ENCODE assay signal across 13 cellular contexts in genomic region chr13:78589206-78589605, GRCh38. TPM values are rescaled to one million over a fixed set of nuclear protein-coding genes. Genes with fewer than 3 reads are reported as not detected.
DNase-seq lines count a peak whose midpoint lies in the region; ATAC-seq and TF ChIP-seq lines count a peak whose summit lies in the region.
"Had no signal": no experiment of that assay in that cellular context is flagged by ENCODE, and none has a peak within 500 bp of the region (broad histone marks: within the 10 kb centered on the region; RNA-seq: fewer than 3 reads in every experiment).

No MANE protein-coding gene starts in this region.

- no peak overlapping the region for H3K4me3 ChIP-seq in breast epithelium
- H3K4me3 ChIP-seq in upper lobe of right lung = no peak overlapping the region
- H3K4me3 ChIP-seq: heart left ventricle, stomach had no signal

- H3K4me1 ChIP-seq in breast epithelium (no peaks in the 10 kb centered on the region), upper lobe of right lung (no peaks in the 10 kb centered on the region)
- H3K4me1 ChIP-seq: BE2C, heart left ventricle had no signal

- no peak overlapping the region for H3K4me3 Mint-ChIP-seq in MCF 10A (ENCODE audit: unreplicated experiment)

- H3K36me3 ChIP-seq in breast epithelium (no peaks in the 10 kb centered on the region), upper lobe of right lung (no peaks in the 10 kb centered on the region)
- H3K36me3 ChIP-seq: BE2C, heart left ventricle, stomach had no signal

- no peak overlapping the region for H3K27ac Mint-ChIP-seq in MCF 10A (ENCODE audit: low read depth, unreplicated experiment)

- ATAC-seq in upper lobe of right lung (peak; percentile 53), GM19455 (IDR thresholded peaks at IDR 0.05; ENCODE audit: unreplicated experiment) (no peak)
- ATAC-seq: heart left ventricle had no signal

- H3K9me3 ChIP-seq in breast epithelium = no peaks in the 10 kb centered on the region
- H3K9me3 ChIP-seq in upper lobe of right lung = no peaks in the 10 kb centered on the region
- H3K9me3 ChIP-seq: BE2C, heart left ventricle had no signal

- DNase-seq in MCF 10A (ENCODE audit: unreplicated experiment) (peak; percentile 74), breast epithelium (ENCODE audit: low spot score in 2 of 2) (no peak), NCI-H226 (peak; percentile 55), erythroblast (lab: John Stamatoyannopoulos, UW) (peak; percentile 50 to 51), upper lobe of right lung (no peak), GM19238 (ENCODE audit: insufficient read length, low spot score) (no peak), globus pallidus (ENCODE audit: low spot score) (no peak)
- DNase-seq: BE2C, cerebellar nuclear complex, NCI-H1930, stomach had no signal

- TF ChIP-seq CTCF in MCF 10A (IDR thresholded peaks at IDR 0.05; ENCODE audit: unreplicated experiment) (no peak), breast epithelium (IDR thresholded peaks at IDR 0.05) (no peak), upper lobe of right lung (IDR thresholded peaks at IDR 0.05) (no peak)

- H3K27me3 ChIP-seq in breast epithelium = peaks cover 3 to 70% of the 10 kb centered on the region in 2 donors
- H3K27me3 ChIP-seq in upper lobe of right lung = peaks cover 79% of the 10 kb centered on the region

- TF ChIP-seq POLR2A in breast epithelium (IDR thresholded peaks at IDR 0.05) (no peak), erythroblast (IDR thresholded peaks at IDR 0.05; ENCODE audit: low read length) (no peak)

- H3K4me1 Mint-ChIP-seq in MCF 10A (ENCODE audit: insufficient read depth, unreplicated experiment) = no peaks in the 10 kb centered on the region

- POLR2A ChIA-PET in MCF 10A (lab: Yijun Ruan, JAX) = interaction anchor here (0.6 kb wide), 1 partner anchor 152 kb away, joined by 3 read pairs; no protein-coding TSS in a partner anchor

- H3K27ac ChIP-seq in breast epithelium (no peak overlapping the region), upper lobe of right lung (no peak overlapping the region)
- H3K27ac ChIP-seq: heart left ventricle, stomach had no signal

- BruUV-seq in MCF 10A (replicated peaks; lab: Mats Ljungman, UMichigan) = no TSS peak

- no peaks in the 10 kb centered on the region for H3K36me3 Mint-ChIP-seq in MCF 10A (ENCODE audit: insufficient read depth, unreplicated experiment)

- no peaks in the 10 kb centered on the region for H3K9me3 Mint-ChIP-seq in MCF 10A (ENCODE audit: unreplicated experiment)

- intact Hi-C loops in MCF 10A (cut with micrococcal nuclease) = no loop called here
- intact Hi-C loops in breast epithelium (cut with DNase I; ENCODE audit: low total_unique reads) = no loop called here
- intact Hi-C loops in upper lobe of right lung (cut with DNase I) = no loop called here

- H3K27me3 Mint-ChIP-seq in MCF 10A (ENCODE audit: insufficient read depth, unreplicated experiment) = peaks cover 82% of the 10 kb centered on the region

- CTCF ChIA-PET in MCF 10A (lab: Yijun Ruan, JAX) = interaction anchor here (0.7 kb wide), 1 partner anchor 131 kb away, joined by 3 read pairs; no protein-coding TSS in a partner anchor

RNA-seq across cellular contexts. Expression of gene POU4F1, which starts 14.1 kb away (rescaled TPM):
- total RNA-seq in MCF 10A (2022) (not detected in 2 replicates), breast epithelium (not detected), upper lobe of right lung (not detected)
- total RNA-seq: stomach had no signal

Comparison
In these comparisons a context has a peak if more than half of its experiments do, and no peak if none do; other contexts are left out.
1. DNase-seq: peak in MCF 10A (single experiment), NCI-H226 (single experiment) and erythroblast (2 of 2); none in breast epithelium (0 of 2), upper lobe of right lung (single experiment), GM19238 (single experiment) and globus pallidus (single experiment).